Comparison of ENCODE assay signal across 8 cellular contexts in genomic region chr3:21839592-21839991, GRCh38.
DNase-seq lines count a peak whose midpoint lies in the region; ATAC-seq and TF ChIP-seq lines count a peak whose summit lies in the region.
"Had no signal": no experiment of that assay in that cellular context is flagged by ENCODE, and none has a peak within 500 bp of the region (broad histone marks: within the 10 kb centered on the region; RNA-seq: fewer than 3 reads in every experiment).

No MANE protein-coding gene starts in this region.

- H3K9me3 ChIP-seq in OCI-LY3 (ENCODE audit: insufficient read depth, low read length): no peaks in the 10 kb centered on the region

- DNase-seq in fibroblast of mammary gland (ENCODE audit: low read depth): peak; percentile 97
- no peak for DNase-seq in sciatic nerve (ENCODE audit: low spot score)
- DNase-seq in globus pallidus (ENCODE audit: low spot score): no peak
- no peak for DNase-seq in T-helper 2 cell treated with Interferon-gamma antibody and Interleukin-4, amounts not matched to agents 5 μg/mL and 100 μg/mL, for 36 hours (ENCODE audit: low spot score)

- no peak overlapping the region for H3K9ac ChIP-seq in OCI-LY3 (ENCODE audit: low read length)

- intact Hi-C loops in sciatic nerve (cut with DNase I): no loop called here

- no peaks in the 10 kb centered on the region for H3K36me3 Mint-ChIP-seq in T-helper 2 cell treated with Interferon-gamma antibody and Interleukin-4, amounts not matched to agents 5 μg/mL and 100 μg/mL, for 36 hours (ENCODE audit: low read depth)
- H3K36me3 Mint-ChIP-seq: activated naive CD8-positive, alpha-beta T cell had no signal

- H4K20me1 ChIP-seq in OCI-LY3 (ENCODE audit: insufficient read depth, low read length): no peaks in the 10 kb centered on the region

- no peak overlapping the region for H2AFZ ChIP-seq in OCI-LY3 (ENCODE audit: low read depth, low read length)

- H3K4me3 ChIP-seq in GM12875 (ENCODE audit: low read depth, low read length) (no peak overlapping the region), OCI-LY3 (ENCODE audit: low read length) (no peak overlapping the region), fibroblast of mammary gland (ENCODE audit: control insufficient read depth, low read depth, low read length) (no peak overlapping the region)

- peak; percentile 63 for ATAC-seq in sciatic nerve
- no peak for ATAC-seq in HG03025 (IDR thresholded peaks at IDR 0.05; ENCODE audit: low FRiP score, unreplicated experiment)

- H3K27ac ChIP-seq in OCI-LY3 (ENCODE audit: low read length): no peak overlapping the region

- H3K27me3 Mint-ChIP-seq in T-helper 2 cell treated with Interferon-gamma antibody and Interleukin-4, amounts not matched to agents 5 μg/mL and 100 μg/mL, for 36 hours (ENCODE audit: low read depth): no peaks in the 10 kb centered on the region
- H3K27me3 Mint-ChIP-seq: activated naive CD8-positive, alpha-beta T cell had no signal

- no peak overlapping the region for H3K4me2 ChIP-seq in OCI-LY3 (ENCODE audit: low read length)

- H3K4me3 Mint-ChIP-seq in T-helper 2 cell treated with Interferon-gamma antibody and Interleukin-4, amounts not matched to agents 5 μg/mL and 100 μg/mL, for 36 hours: no peak overlapping the region
- H3K4me3 Mint-ChIP-seq: activated naive CD8-positive, alpha-beta T cell had no signal

- no peaks in the 10 kb centered on the region for H3K4me1 Mint-ChIP-seq in T-helper 2 cell treated with Interferon-gamma antibody and Interleukin-4, amounts not matched to agents 5 μg/mL and 100 μg/mL, for 36 hours (ENCODE audit: low read depth)

- no peak overlapping the region for H3K27ac Mint-ChIP-seq in T-helper 2 cell treated with Interferon-gamma antibody and Interleukin-4, amounts not matched to agents 5 μg/mL and 100 μg/mL, for 36 hours
- H3K27ac Mint-ChIP-seq: activated naive CD8-positive, alpha-beta T cell had no signal

- H3K4me1 ChIP-seq in OCI-LY3 (ENCODE audit: low read length): no peaks in the 10 kb centered on the region

- no peaks in the 10 kb centered on the region for H3K79me2 ChIP-seq in OCI-LY3 (ENCODE audit: low read length)

- H3K36me3 ChIP-seq in OCI-LY3 (replicated peaks; ENCODE audit: low read depth, low read length): no peaks in the 10 kb centered on the region

- peaks cover 14% of the 10 kb centered on the region for H3K9me3 Mint-ChIP-seq in T-helper 2 cell treated with Interferon-gamma antibody and Interleukin-4, amounts not matched to agents 5 μg/mL and 100 μg/mL, for 36 hours

- TF ChIP-seq CTCF in GM12875 (IDR thresholded peaks at IDR 0.05; ENCODE audit: borderline replicate concordance, insufficient read depth, low read depth, low read length): peak; percentile 28; the same call in 1 of the 2 replicates
- peak; percentile 24 for TF ChIP-seq CTCF in OCI-LY3 (IDR thresholded peaks at IDR 0.05; ENCODE audit: low read depth, low read length)
- TF ChIP-seq CTCF in fibroblast of mammary gland (conservative IDR thresholded peaks at IDR 0.05; ENCODE audit: control insufficient read depth, insufficient read depth, low read depth, low read length): peak; percentile 58

- no peaks in the 10 kb centered on the region for H3K27me3 ChIP-seq in OCI-LY3 (ENCODE audit: low read depth, low read length)
